ENCODE assay signal across 1 cellular context in the genomic region with DNA sequence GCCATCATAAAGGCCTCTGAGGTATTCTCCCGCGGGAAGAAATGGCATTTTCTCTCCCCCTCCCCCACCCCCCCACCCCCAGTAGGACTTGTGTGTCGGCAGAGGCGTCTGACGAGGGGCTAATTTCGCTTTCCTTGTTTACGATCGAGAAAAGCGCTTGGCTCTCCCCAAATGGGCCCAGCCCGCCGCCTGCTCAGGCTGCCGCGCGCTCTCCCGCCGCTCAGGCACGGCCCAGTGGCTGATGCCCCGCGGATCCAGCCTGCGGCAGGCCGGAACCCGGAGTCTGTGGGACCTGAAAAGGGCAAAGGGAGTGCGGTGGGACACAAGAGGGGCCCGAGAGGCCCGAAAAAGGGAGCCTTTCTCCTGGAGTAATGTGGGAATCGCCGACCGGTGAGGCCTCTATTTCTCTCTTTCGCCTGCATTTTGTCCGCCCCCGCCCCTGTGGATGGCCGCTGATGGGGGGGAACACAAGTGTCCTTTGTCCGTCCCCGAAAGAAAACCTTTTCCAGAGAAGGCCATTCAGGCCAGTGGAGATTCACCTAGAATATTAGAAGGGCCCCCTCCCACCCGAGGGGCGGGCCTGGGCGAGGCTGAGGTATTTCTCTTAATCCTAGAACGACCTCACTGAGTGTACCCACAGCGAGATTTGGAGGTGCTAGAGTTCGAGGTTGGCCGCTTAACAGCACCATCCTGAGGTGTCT.
A peak's percentile ranks its signal among the peaks of the same experiment; 100 is the strongest.
TF ChIP-seq lines count a peak whose summit lies in the region.

No MANE protein-coding gene starts in this region.

TF ChIP-seq in K562, 482 proteins besides CTCF, POLR2A, EP300 and RAD21:
- TF ChIP-seq, protein P1, sequence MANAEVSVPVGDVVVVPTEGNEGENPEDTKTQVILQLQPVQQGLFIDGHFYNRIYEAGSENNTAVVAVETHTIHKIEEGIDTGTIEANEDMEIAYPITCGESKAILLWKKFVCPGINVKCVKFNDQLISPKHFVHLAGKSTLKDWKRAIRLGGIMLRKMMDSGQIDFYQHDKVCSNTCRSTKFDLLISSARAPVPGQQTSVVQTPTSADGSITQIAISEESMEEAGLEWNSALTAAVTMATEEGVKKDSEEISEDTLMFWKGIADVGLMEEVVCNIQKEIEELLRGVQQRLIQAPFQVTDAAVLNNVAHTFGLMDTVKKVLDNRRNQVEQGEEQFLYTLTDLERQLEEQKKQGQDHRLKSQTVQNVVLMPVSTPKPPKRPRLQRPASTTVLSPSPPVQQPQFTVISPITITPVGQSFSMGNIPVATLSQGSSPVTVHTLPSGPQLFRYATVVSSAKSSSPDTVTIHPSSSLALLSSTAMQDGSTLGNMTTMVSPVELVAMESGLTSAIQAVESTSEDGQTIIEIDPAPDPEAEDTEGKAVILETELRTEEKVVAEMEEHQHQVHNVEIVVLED (CRISPR knock-in tag; IDR thresholded peaks at IDR 0.05): no peak
- TF ChIP-seq ZNF311 (CRISPR knock-in tag; IDR thresholded peaks at IDR 0.05): no peak
- TF ChIP-seq ZBTB33 (CRISPR knock-in tag; IDR thresholded peaks at IDR 0.05): peak; percentile 97
- TF ChIP-seq POLR2G (IDR thresholded peaks at IDR 0.05; ENCODE audit: low read depth, low read length): peak; percentile 56
- no peak for TF ChIP-seq IRF1 (CRISPR knock-in tag; IDR thresholded peaks at IDR 0.05; ENCODE audit: borderline replicate concordance)
- peak; percentile 25; the same call in 1 of the 2 replicates for TF ChIP-seq ZFX (CRISPR knock-in tag; IDR thresholded peaks at IDR 0.05)
- no peak for TF ChIP-seq SPI1 (IDR thresholded peaks at IDR 0.05; ENCODE audit: borderline replicate concordance, low read depth, low read length)
- no peak for TF ChIP-seq ERF (CRISPR knock-in tag; IDR thresholded peaks at IDR 0.05)
- no peak for TF ChIP-seq CC2D1A (IDR thresholded peaks at IDR 0.05)
- TF ChIP-seq, protein P2, sequence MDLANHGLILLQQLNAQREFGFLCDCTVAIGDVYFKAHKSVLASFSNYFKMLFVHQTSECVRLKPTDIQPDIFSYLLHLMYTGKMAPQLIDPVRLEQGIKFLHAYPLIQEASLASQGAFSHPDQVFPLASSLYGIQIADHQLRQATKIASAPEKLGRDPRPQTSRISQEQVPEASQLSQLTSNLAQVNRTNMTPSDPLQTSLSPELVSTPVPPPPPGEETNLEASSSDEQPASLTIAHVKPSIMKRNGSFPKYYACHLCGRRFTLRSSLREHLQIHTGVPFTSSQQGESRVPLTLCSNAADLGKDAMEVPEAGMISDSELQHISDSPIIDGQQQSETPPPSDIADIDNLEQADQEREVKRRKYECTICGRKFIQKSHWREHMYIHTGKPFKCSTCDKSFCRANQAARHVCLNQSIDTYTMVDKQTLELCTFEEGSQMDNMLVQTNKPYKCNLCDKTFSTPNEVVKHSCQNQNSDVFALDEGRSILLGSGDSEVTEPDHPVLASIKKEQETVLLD (IDR thresholded peaks at IDR 0.05): no peak
- TF ChIP-seq, protein P3, sequence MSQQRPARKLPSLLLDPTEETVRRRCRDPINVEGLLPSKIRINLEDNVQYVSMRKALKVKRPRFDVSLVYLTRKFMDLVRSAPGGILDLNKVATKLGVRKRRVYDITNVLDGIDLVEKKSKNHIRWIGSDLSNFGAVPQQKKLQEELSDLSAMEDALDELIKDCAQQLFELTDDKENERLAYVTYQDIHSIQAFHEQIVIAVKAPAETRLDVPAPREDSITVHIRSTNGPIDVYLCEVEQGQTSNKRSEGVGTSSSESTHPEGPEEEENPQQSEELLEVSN (IDR thresholded peaks at IDR 0.05; ENCODE audit: borderline replicate concordance in 1 of 2, extremely low read depth in 1 of 2, insufficient read depth in 1 of 2, insufficient read length in 1 of 2, low read depth in 1 of 2, low read length in 1 of 2, poor library complexity in 1 of 2, severe bottlenecking in 1 of 2): peak in 1 of 2 experiments; percentile 44
- TF ChIP-seq PHB (CRISPR knock-in tag; IDR thresholded peaks at IDR 0.05): no peak
- no peak for TF ChIP-seq ZNF143 (CRISPR knock-in tag; IDR thresholded peaks at IDR 0.05)
- TF ChIP-seq ZNF512 (tag; IDR thresholded peaks at IDR 0.05): no peak
- 0 out of 2 replicates have a peak, but pooled peaks have one; percentile 13 for TF ChIP-seq EGR1 (conservative IDR thresholded peaks at IDR 0.05)
- no peak for TF ChIP-seq ZFP36 (IDR thresholded peaks at IDR 0.05; ENCODE audit: low read depth, low read length, partially characterized antibody)
- no peak for TF ChIP-seq CHD1 (IDR thresholded peaks at IDR 0.05; ENCODE audit: low read length)
- no peak for TF ChIP-seq SMC3 (conservative IDR thresholded peaks at IDR 0.05; ENCODE audit: insufficient read depth, low read depth, low read length)
- no peak for TF ChIP-seq FOXP4 (CRISPR knock-in tag; IDR thresholded peaks at IDR 0.05; ENCODE audit: borderline replicate concordance)
- no peak for TF ChIP-seq YBX1 (IDR thresholded peaks at IDR 0.05)
- TF ChIP-seq ESRRB (CRISPR knock-in tag; IDR thresholded peaks at IDR 0.05; ENCODE audit: borderline replicate concordance): no peak
- TF ChIP-seq ZBTB8A (IDR thresholded peaks at IDR 0.05; ENCODE audit: partially characterized antibody): no peak
- TF ChIP-seq, protein P4, sequence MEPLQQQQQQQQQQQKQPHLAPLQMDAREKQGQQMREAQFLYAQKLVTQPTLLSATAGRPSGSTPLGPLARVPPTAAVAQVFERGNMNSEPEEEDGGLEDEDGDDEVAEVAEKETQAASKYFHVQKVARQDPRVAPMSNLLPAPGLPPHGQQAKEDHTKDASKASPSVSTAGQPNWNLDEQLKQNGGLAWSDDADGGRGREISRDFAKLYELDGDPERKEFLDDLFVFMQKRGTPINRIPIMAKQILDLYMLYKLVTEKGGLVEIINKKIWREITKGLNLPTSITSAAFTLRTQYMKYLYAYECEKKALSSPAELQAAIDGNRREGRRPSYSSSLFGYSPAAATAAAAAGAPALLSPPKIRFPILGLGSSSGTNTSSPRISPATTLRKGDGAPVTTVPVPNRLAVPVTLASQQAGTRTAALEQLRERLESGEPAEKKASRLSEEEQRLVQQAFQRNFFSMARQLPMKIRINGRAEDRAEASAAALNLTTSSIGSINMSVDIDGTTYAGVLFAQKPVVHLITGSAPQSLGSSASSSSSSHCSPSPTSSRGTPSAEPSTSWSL (CRISPR knock-in tag; IDR thresholded peaks at IDR 0.05; ENCODE audit: borderline replicate concordance): no peak
- no peak for TF ChIP-seq MAZ (CRISPR knock-in tag; conservative IDR thresholded peaks at IDR 0.05 in 1 of 2, IDR thresholded peaks at IDR 0.05 in 1 of 2)
- no peak for TF ChIP-seq ZNF766 (CRISPR knock-in tag; conservative IDR thresholded peaks at IDR 0.05)
- TF ChIP-seq ZBTB12 (CRISPR knock-in tag; IDR thresholded peaks at IDR 0.05): no peak
- peak; percentile 17 for TF ChIP-seq CCNT2 (IDR thresholded peaks at IDR 0.05; ENCODE audit: borderline replicate concordance, extremely low read depth, insufficient read length, low read depth, low read length)
